ENCODE assay signal across 20 cellular contexts in the genomic region with DNA sequence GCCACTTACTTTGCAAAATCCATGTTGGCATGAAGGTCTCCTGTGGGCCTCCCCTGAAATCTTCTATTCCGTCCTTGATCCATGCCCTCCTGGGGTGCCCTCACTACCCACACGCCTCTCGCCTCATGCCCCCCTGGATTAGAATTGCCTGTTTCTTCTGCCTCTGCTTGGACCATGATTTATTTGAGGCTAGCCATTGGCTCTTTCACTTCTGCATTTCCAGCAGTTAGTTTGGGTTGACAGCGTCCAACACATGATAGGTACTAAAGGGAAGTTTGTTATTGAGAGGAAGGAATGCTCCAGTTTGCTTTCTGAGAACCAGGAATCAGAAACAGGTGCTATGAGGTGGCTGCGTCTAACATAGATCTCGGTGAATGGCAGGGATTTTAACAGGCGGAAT. TPM values are rescaled to one million over a fixed set of nuclear protein-coding genes. Genes with fewer than 3 reads are reported as not detected.
"Had no signal": no experiment of that assay in that cellular context is flagged by ENCODE, and none has a peak within 500 bp of the region (broad histone marks: within the 10 kb centered on the region; RNA-seq: fewer than 3 reads in every experiment).

No MANE protein-coding gene starts in this region.

- H3K27me3 Mint-ChIP-seq: activated naive CD8-positive, alpha-beta T cell treated with anti-CD3 and anti-CD28 coated beads, Interleukin-2, amount 10 ng/mL, durations not matched to agents 7 days and 5 days had no signal

- H3K27ac ChIP-seq: cardiac muscle cell, lower lobe of right lung, spleen had no signal

- H3K4me3 ChIP-seq: cardiac muscle cell, lower lobe of right lung, spleen had no signal

- H3K4me1 Mint-ChIP-seq: mesothelial cell of epicardium, nephron progenitor cell had no signal

- DNase-seq: activated CD4-positive, alpha-beta T cell treated with anti-CD3 and anti-CD28 coated beads, Interleukin-2, amount 10 ng/mL, durations not matched to agents 24 days and 14 days; activated CD8-positive, alpha-beta T cell treated with anti-CD3 and anti-CD28 coated beads for 36 hours; activated naive CD4-positive, alpha-beta T cell treated with Interleukin-2 at 50 U/mL for 16 hours; activated naive CD8-positive, alpha-beta T cell treated with anti-CD3 and anti-CD28 coated beads, Interleukin-2, amount 10 ng/mL, durations not matched to agents 7 days and 5 days; activated T-cell treated with anti-CD3 and anti-CD28 coated beads, Interleukin-2, amount 50 U/mL, for 24 hours; amygdala; effector memory CD8-positive, alpha-beta T cell; hypothalamus; lower lobe of right lung; nephron progenitor cell; nucleus accumbens; spleen; stimulated activated CD4-positive, alpha-beta T cell treated with anti-CD3 and anti-CD28 coated beads, Interleukin-4, amount 100 ng/mL, for 4 hours; stimulated activated naive B cell treated with anti-CD40 and anti-IgM and Interleukin-4, amounts not matched to agents 10 μg/mL and 1 μg/mL and 100 μg/mL, for 72 hours; T1000 had no signal

- H3K36me3 ChIP-seq: cardiac muscle cell, lower lobe of right lung, spleen had no signal

- H3K36me3 Mint-ChIP-seq: activated naive CD8-positive, alpha-beta T cell treated with anti-CD3 and anti-CD28 coated beads, Interleukin-2, amount 10 ng/mL, durations not matched to agents 7 days and 5 days; mesothelial cell of epicardium had no signal

- H3K9me3 Mint-ChIP-seq: activated CD4-positive, alpha-beta T cell treated with anti-CD3 and anti-CD28 coated beads, Interleukin-2, amount 10 ng/mL, durations not matched to agents 24 days and 14 days; activated CD8-positive, alpha-beta T cell treated with anti-CD3 and anti-CD28 coated beads for 36 hours; activated naive CD8-positive, alpha-beta T cell treated with anti-CD3 and anti-CD28 coated beads, Interleukin-2, amount 10 ng/mL, durations not matched to agents 7 days and 5 days; activated T-cell treated with anti-CD3 and anti-CD28 coated beads, Interleukin-2, amount 50 U/mL, for 24 hours; activated T-helper 2 cell treated with anti-CD3 and anti-CD28 coated beads, Interferon-gamma antibody, Interleukin-2, Interleukin-4, amounts not matched to agents 10 μg/mL and 5 μg/mL and 100 μg/mL, durations not matched to agents 14 hours and 24 hours and 36 hours; effector memory CD8-positive, alpha-beta T cell had no signal

- H3K27ac Mint-ChIP-seq: activated CD4-positive, alpha-beta T cell treated with anti-CD3 and anti-CD28 coated beads, Interleukin-2, amount 10 ng/mL, durations not matched to agents 24 days and 14 days; activated CD8-positive, alpha-beta T cell treated with anti-CD3 and anti-CD28 coated beads for 36 hours; activated naive CD8-positive, alpha-beta T cell treated with anti-CD3 and anti-CD28 coated beads, Interleukin-2, amount 10 ng/mL, durations not matched to agents 7 days and 5 days; activated T-cell treated with anti-CD3 and anti-CD28 coated beads, Interleukin-2, amount 50 U/mL, for 24 hours; activated T-helper 2 cell treated with anti-CD3 and anti-CD28 coated beads, Interferon-gamma antibody, Interleukin-2, Interleukin-4, amounts not matched to agents 10 μg/mL and 5 μg/mL and 100 μg/mL, durations not matched to agents 14 hours and 24 hours and 36 hours; effector memory CD8-positive, alpha-beta T cell; mesothelial cell of epicardium; nephron progenitor cell; stimulated activated naive B cell treated with anti-CD40 and anti-IgM and Interleukin-4, amounts not matched to agents 10 μg/mL and 1 μg/mL and 100 μg/mL, for 72 hours had no signal

- ATAC-seq: activated CD8-positive, alpha-beta T cell treated with anti-CD3 and anti-CD28 coated beads for 36 hours; effector memory CD8-positive, alpha-beta T cell; lower lobe of right lung; stimulated activated naive B cell treated with anti-CD40 and anti-IgM and Interleukin-4, amounts not matched to agents 10 μg/mL and 1 μg/mL and 100 μg/mL, for 72 hours had no signal

- H3K4me3 Mint-ChIP-seq: activated CD4-positive, alpha-beta T cell treated with anti-CD3 and anti-CD28 coated beads, Interleukin-2, amount 10 ng/mL, durations not matched to agents 24 days and 14 days; activated CD8-positive, alpha-beta T cell treated with anti-CD3 and anti-CD28 coated beads for 36 hours; activated naive CD8-positive, alpha-beta T cell treated with anti-CD3 and anti-CD28 coated beads, Interleukin-2, amount 10 ng/mL, durations not matched to agents 7 days and 5 days; activated T-cell treated with anti-CD3 and anti-CD28 coated beads, Interleukin-2, amount 50 U/mL, for 24 hours; effector memory CD8-positive, alpha-beta T cell; mesothelial cell of epicardium; nephron progenitor cell; stimulated activated naive B cell treated with anti-CD40 and anti-IgM and Interleukin-4, amounts not matched to agents 10 μg/mL and 1 μg/mL and 100 μg/mL, for 72 hours had no signal

- H3K27me3 ChIP-seq: cardiac muscle cell had no signal

- H3K9me3 ChIP-seq: lower lobe of right lung, spleen had no signal

RNA-seq across cellular contexts. Expression of gene TPTE2, which starts 30.5 kb away (rescaled TPM):
- total RNA-seq: activated CD4-positive, alpha-beta T cell treated with anti-CD3 and anti-CD28 coated beads, Interleukin-2, amount 10 ng/mL, durations not matched to agents 24 days and 14 days; activated naive CD8-positive, alpha-beta T cell treated with anti-CD3 and anti-CD28 coated beads, Interleukin-2, amount 10 ng/mL, durations not matched to agents 7 days and 5 days; activated T-helper 2 cell treated with anti-CD3 and anti-CD28 coated beads, Interferon-gamma antibody, Interleukin-2, Interleukin-4, amounts not matched to agents 10 μg/mL and 5 μg/mL and 100 μg/mL, durations not matched to agents 14 hours and 24 hours and 36 hours; dermis microvascular lymphatic vessel endothelial cell; fibroblast of villous mesenchyme; lower lobe of right lung had no signal
